ENCODE assay signal across 19 cellular contexts in the genomic region with DNA sequence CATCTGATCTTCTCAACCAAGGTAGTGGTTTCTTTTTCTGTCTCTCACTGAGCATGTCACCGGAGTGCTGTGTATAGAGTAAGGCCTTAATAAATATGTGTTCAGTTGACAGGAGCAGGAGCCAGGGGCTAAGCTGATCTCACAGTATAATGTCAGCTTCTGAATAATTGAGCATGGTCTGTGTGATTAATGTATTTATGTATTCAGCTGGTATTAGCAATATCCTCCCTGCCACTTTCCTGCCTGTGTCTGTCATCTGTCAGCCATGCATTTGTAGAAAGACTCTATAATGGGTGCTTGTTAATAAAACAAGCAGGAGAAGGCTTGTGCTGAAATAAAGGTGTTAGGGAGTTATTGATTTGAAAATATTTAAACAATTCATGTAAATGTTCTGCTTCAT.
A peak's percentile ranks its signal among the peaks of the same experiment; 100 is the strongest.
DNase-seq lines count a peak whose midpoint lies in the region; ATAC-seq and TF ChIP-seq lines count a peak whose summit lies in the region.
"Had no signal": no experiment of that assay in that cellular context is flagged by ENCODE, and none has a peak within 500 bp of the region (broad histone marks: within the 10 kb centered on the region; RNA-seq: fewer than 3 reads in every experiment).

No MANE protein-coding gene starts in this region.

- no peaks in the 10 kb centered on the region for H3K9me3 Mint-ChIP-seq in nephron
- H3K9me3 Mint-ChIP-seq: GM23338 had no signal

- intact Hi-C loops in ovary (cut with DNase I) = no loop called here

- no peaks in the 10 kb centered on the region for H3K4me1 ChIP-seq in ovary (ENCODE audit: insufficient read depth)

- no peaks in the 10 kb centered on the region for H3K36me3 Mint-ChIP-seq in nephron (ENCODE audit: low read depth)
- H3K36me3 Mint-ChIP-seq: CD14-positive monocyte had no signal

- no peaks in the 10 kb centered on the region for H3K27me3 Mint-ChIP-seq in nephron (ENCODE audit: low read depth)

- no peaks in the 10 kb centered on the region for H3K36me3 ChIP-seq in ovary

- no peaks in the 10 kb centered on the region for H3K9me3 ChIP-seq in ovary

- H3K27ac Mint-ChIP-seq in nephron = peak overlapping the region; percentile 18 to 51 (median 33)
- H3K27ac Mint-ChIP-seq: CD14-positive monocyte, GM23338 had no signal

- no peak overlapping the region for H3K4me3 ChIP-seq in ovary
- H3K4me3 ChIP-seq: GM23338, K562 had no signal

- DNase-seq in DMS 273 (lab: John Stamatoyannopoulos, UW; ENCODE audit: unreplicated experiment) = peak; percentile 8
- no peak for DNase-seq in DMS 273 treated with DMSO at 0.1 percent for 48 hours (lab: John Stamatoyannopoulos, UW)
- DNase-seq in NCI-H1417 treated with DMSO at 0.1 percent for 48 hours (lab: John Stamatoyannopoulos, UW) = peak; percentile 58
- peak; percentile 76 for DNase-seq in SHP77 treated with DMSO at 0.1 percent for 48 hours (lab: John Stamatoyannopoulos, UW)
- DNase-seq in ovary = no peak
- DNase-seq: DMS79, NCI-H1092 treated with DMSO at 0.1 percent for 48 hours, NCI-H187, NCI-H345, NCI-H524 treated with DMSO at 0.1 percent for 48 hours, RPMI8226 had no signal

- no peak for TF ChIP-seq CTCF in nephron (IDR thresholded peaks at IDR 0.05; ENCODE audit: unreplicated experiment in 3 of 3)
- no peak for TF ChIP-seq CTCF in ovary (IDR thresholded peaks at IDR 0.05)

- 74 to 83% (median 78%) methylated on average over 1 of the region's 1 CpG for WGBS in ovary, 3 donors

- no peaks in the 10 kb centered on the region for H3K27me3 ChIP-seq in ovary

- TF ChIP-seq EP300 in ovary (IDR thresholded peaks at IDR 0.05) = no peak

- TF ChIP-seq POLR2A in ovary (IDR thresholded peaks at IDR 0.05) = no peak

- no peak overlapping the region for H3K27ac ChIP-seq in ovary
- H3K27ac ChIP-seq: 22Rv1 had no signal

- peaks cover 14% of the 10 kb centered on the region for H3K4me1 Mint-ChIP-seq in nephron
- H3K4me1 Mint-ChIP-seq: CD14-positive monocyte, GM23338 had no signal

- no peak for ATAC-seq in HG03457 (IDR thresholded peaks at IDR 0.05; ENCODE audit: unreplicated experiment)
- no peak for ATAC-seq in HG02870 (IDR thresholded peaks at IDR 0.05; ENCODE audit: unreplicated experiment)
- ATAC-seq: HCT116, K562 had no signal

- H3K4me3 Mint-ChIP-seq in nephron = no peak overlapping the region
- H3K4me3 Mint-ChIP-seq: CD14-positive monocyte, GM23338 had no signal

Comparison
In these comparisons a context has a peak if more than half of its experiments do, and no peak if none do; other contexts are left out.
1. DNase-seq: peak in DMS 273 (single experiment), NCI-H1417 treated with DMSO at 0.1 percent for 48 hours (single experiment) and SHP77 treated with DMSO at 0.1 percent for 48 hours (single experiment); none in DMS 273 treated with DMSO at 0.1 percent for 48 hours (single experiment) and ovary (0 of 5).